Comparison of ENCODE assay signal across 1 cellular context in the genomic region with DNA sequence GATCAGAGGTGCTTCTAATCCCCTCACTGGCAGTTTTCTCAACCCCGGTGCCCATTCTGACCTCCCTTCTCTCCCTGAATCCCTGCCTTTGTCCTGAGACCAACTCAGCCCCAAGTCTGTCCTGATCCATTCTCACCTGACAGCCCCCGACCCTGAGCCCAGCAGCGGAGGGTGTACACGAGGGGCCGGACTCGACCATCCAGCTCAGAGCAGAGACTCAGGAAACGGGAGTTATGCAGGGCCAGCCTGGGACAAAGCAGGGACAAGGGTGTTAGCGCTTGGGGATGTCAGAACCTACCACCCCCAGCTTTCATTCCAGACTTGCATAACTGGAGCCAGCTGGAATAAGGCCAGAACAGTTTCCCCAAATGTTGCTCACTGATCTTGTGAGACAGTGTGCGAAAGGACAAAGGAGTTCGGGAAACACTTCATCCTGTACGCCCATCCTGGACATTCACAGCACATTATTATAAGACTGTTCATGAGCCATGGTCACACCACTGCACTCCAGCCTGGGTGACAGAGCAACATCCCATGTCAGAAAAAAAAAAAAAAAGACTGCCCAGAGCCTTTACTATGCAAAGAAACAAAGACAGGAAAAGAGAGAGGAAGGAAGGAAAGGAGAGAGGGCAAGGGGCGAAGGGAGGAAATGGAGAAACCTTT.
TF ChIP-seq lines count a peak whose summit lies in the region.

No MANE protein-coding gene starts in this region.

TF ChIP-seq in endothelial cell of umbilical vein, 7 proteins besides CTCF, POLR2A, EP300 and RAD21:
- TF ChIP-seq MYC (IDR thresholded peaks at IDR 0.05; ENCODE audit: low read depth, low read length) = no peak
- peak; percentile 40 for TF ChIP-seq FOS (IDR thresholded peaks at IDR 0.05; ENCODE audit: borderline replicate concordance, insufficient read depth, low read length)
- peak; percentile 68 for TF ChIP-seq POLR2AphosphoS5 (IDR thresholded peaks at IDR 0.05; ENCODE audit: insufficient read depth, low read depth, low read length)
TF ChIP-seq in endothelial cell of umbilical vein: peak in this region for 2.
